Comparison of ENCODE assay signal across 1 cellular context in the genomic region with DNA sequence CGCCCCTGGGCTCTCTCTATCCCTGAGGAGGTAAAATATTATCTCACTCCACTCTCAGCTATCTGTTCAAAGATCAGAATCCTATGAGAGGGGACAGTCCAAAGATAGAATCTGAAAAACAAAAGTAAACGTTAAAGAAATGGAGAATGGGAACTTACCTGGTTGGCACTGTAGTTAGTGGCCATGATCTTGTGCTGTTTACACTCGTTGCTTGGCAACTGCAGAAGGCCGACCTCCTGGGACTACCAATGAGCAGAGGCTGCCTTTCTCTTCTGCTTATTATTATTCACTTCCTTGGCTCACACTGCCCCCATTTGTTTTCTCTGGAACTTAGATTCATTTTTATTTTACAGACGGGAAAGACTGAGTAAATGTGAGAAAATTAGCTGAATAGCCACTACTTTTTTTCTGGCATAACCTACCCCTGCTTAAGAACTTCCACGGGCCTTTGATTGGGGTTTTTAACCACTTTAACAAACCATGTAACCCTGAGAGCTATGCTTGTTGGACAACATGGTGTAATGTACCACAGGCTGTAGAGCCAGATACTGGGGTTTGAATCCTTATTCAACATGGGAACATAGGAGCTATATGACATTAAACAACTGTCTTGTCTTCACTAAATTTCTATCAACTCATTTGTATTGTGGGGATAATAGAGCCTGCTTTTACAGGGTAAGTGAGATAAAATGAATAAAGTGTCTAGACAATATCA.
TF ChIP-seq lines count a peak whose summit lies in the region.

A gene with protein sequence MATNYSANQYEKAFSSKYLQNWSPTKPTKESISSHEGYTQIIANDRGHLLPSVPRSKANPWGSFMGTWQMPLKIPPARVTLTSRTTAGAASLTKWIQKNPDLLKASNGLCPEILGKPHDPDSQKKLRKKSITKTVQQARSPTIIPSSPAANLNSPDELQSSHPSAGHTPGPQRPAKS (minus strand): TSS at position 193 of the 715 bp plus-strand sequence. CDS start 8 bp downstream, at position 185.

TF ChIP-seq in SK-N-SH, 30 proteins besides CTCF, POLR2A, EP300 and RAD21 (continued from another document):
- no peak for TF ChIP-seq NRF1 (IDR thresholded peaks at IDR 0.05; ENCODE audit: low read depth, low read length)
- TF ChIP-seq FOXJ3 (CRISPR knock-in tag; IDR thresholded peaks at IDR 0.05), result no peak
- TF ChIP-seq, protein P1, sequence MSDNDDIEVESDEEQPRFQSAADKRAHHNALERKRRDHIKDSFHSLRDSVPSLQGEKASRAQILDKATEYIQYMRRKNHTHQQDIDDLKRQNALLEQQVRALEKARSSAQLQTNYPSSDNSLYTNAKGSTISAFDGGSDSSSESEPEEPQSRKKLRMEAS (IDR thresholded peaks at IDR 0.05; ENCODE audit: low read depth), result no peak
- no peak for TF ChIP-seq CHD2 (IDR thresholded peaks at IDR 0.05; ENCODE audit: low read length, partially characterized antibody)
- TF ChIP-seq POLR2AphosphoS5 (IDR thresholded peaks at IDR 0.05; ENCODE audit: low read depth, low read length), result no peak
- TF ChIP-seq TAF1 (IDR thresholded peaks at IDR 0.05; ENCODE audit: borderline replicate concordance, low read depth, low read length), result no peak
